In genomic region chr5:1522601-1523479, GRCh38 we compare ENCODE assay signal across 8 cellular contexts. TPM values are rescaled to one million over a fixed set of nuclear protein-coding genes. Genes with fewer than 3 reads are reported as not detected.
DNase-seq lines count a peak whose midpoint lies in the region.

No MANE protein-coding gene starts in this region.

- H3K4me3 ChIP-seq in mononuclear cell (ENCODE audit: low read length), result peak overlapping the region; percentile 58

- H3K27me3 ChIP-seq in mononuclear cell (ENCODE audit: insufficient read depth, low read length), result no peaks in the 10 kb centered on the region

- DNase-seq in activated effector memory CD4-positive, alpha-beta T cell treated with anti-CD3 and anti-CD28 coated beads, Interleukin-2, amount 50 U/mL, for 16 hours, result peak; percentile 67
- no peak for DNase-seq in activated effector memory CD4-positive, alpha-beta T cell treated with Interleukin-2 at 50 U/mL for 16 hours
- DNase-seq in RKO (ENCODE audit: low spot score) (peak; percentile 17), ecto neural progenitor cell (ENCODE audit: low spot score) (peak; percentile 58), ureter (ENCODE audit: low spot score) (peak; percentile 41), NCI-H524 treated with DMSO at 0.1 percent for 48 hours (lab: John Stamatoyannopoulos, UW) (no peak), AG08395 (ENCODE audit: low spot score) (no peak)

- no peaks in the 10 kb centered on the region for H3K9me3 ChIP-seq in mononuclear cell (ENCODE audit: low read depth, low read length)

- peaks cover 38% of the 10 kb centered on the region for H3K4me1 ChIP-seq in mononuclear cell (ENCODE audit: insufficient read depth, low read length)

RNA-seq across cellular contexts. Expression of gene LPCAT1, which starts 0.9 kb away (rescaled TPM):
- total RNA-seq in mononuclear cell (27.1 TPM), ureter (48.0 TPM)

Comparison
In these comparisons a context has a peak if more than half of its experiments do, and no peak if none do; other contexts are left out.
1. DNase-seq: peak in activated effector memory CD4-positive, alpha-beta T cell treated with anti-CD3 and anti-CD28 coated beads, Interleukin-2, amount 50 U/mL, for 16 hours (single experiment), RKO (single experiment), ecto neural progenitor cell (single experiment) and ureter (single experiment); none in activated effector memory CD4-positive, alpha-beta T cell treated with Interleukin-2 at 50 U/mL for 16 hours (single experiment), NCI-H524 treated with DMSO at 0.1 percent for 48 hours (single experiment) and AG08395 (single experiment).